ENCODE assay signal across 1 cellular context in the genomic region with DNA sequence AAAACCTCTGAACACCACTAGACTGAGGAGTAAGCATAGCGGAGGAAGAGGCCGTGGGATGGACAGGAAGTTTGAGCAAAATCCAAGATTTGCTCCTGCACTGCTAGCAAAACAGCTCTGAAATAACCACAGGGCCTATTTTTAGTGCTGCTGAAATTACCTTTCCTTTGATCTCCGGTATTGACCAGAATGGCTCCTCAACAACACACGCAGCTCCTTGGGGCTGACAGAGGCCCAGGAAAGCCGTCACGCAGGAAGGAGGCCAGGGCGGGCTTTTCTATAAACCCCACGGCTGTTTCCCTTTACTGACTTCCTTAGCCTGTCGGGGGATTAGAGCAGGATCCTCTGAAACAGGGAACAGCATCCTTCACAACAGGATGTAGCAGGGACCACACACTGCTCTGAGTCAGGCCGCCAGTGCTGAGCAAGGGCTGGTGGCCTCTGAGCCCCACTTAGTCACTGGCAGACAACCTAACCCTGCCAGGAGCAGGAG.
TF ChIP-seq lines count a peak whose summit lies in the region.

No MANE protein-coding gene starts in this region.

TF ChIP-seq in GM23338, 12 proteins besides CTCF, POLR2A, EP300 and RAD21 (continued from another document):
- TF ChIP-seq, protein P1, sequence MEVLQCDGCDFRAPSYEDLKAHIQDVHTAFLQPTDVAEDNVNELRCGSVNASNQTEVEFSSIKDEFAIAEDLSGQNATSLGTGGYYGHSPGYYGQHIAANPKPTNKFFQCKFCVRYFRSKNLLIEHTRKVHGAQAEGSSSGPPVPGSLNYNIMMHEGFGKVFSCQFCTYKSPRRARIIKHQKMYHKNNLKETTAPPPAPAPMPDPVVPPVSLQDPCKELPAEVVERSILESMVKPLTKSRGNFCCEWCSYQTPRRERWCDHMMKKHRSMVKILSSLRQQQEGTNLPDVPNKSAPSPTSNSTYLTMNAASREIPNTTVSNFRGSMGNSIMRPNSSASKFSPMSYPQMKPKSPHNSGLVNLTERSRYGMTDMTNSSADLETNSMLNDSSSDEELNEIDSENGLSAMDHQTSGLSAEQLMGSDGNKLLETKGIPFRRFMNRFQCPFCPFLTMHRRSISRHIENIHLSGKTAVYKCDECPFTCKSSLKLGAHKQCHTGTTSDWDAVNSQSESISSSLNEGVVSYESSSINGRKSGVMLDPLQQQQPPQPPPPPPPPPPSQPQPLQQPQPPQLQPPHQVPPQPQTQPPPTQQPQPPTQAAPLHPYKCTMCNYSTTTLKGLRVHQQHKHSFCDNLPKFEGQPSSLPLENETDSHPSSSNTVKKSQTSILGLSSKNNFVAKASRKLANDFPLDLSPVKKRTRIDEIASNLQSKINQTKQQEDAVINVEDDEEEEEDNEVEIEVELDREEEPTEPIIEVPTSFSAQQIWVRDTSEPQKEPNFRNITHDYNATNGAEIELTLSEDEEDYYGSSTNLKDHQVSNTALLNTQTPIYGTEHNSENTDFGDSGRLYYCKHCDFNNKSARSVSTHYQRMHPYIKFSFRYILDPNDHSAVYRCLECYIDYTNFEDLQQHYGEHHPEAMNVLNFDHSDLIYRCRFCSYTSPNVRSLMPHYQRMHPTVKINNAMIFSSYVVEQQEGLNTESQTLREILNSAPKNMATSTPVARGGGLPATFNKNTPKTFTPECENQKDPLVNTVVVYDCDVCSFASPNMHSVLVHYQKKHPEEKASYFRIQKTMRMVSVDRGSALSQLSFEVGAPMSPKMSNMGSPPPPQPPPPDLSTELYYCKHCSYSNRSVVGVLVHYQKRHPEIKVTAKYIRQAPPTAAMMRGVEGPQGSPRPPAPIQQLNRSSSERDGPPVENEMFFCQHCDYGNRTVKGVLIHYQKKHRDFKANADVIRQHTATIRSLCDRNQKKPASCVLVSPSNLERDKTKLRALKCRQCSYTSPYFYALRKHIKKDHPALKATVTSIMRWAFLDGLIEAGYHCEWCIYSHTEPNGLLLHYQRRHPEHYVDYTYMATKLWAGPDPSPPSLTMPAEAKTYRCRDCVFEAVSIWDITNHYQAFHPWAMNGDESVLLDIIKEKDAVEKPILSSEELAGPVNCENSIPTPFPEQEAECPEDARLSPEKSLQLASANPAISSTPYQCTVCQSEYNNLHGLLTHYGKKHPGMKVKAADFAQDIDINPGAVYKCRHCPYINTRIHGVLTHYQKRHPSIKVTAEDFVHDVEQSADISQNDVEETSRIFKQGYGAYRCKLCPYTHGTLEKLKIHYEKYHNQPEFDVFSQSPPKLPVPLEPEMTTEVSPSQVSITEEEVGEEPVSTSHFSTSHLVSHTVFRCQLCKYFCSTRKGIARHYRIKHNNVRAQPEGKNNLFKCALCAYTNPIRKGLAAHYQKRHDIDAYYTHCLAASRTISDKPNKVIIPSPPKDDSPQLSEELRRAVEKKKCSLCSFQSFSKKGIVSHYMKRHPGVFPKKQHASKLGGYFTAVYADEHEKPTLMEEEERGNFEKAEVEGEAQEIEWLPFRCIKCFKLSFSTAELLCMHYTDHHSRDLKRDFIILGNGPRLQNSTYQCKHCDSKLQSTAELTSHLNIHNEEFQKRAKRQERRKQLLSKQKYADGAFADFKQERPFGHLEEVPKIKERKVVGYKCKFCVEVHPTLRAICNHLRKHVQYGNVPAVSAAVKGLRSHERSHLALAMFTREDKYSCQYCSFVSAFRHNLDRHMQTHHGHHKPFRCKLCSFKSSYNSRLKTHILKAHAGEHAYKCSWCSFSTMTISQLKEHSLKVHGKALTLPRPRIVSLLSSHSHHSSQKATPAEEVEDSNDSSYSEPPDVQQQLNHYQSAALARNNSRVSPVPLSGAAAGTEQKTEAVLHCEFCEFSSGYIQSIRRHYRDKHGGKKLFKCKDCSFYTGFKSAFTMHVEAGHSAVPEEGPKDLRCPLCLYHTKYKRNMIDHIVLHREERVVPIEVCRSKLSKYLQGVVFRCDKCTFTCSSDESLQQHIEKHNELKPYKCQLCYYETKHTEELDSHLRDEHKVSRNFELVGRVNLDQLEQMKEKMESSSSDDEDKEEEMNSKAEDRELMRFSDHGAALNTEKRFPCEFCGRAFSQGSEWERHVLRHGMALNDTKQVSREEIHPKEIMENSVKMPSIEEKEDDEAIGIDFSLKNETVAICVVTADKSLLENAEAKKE (CRISPR knock-in tag; IDR thresholded peaks at IDR 0.05): no peak
- TF ChIP-seq JUNB (IDR thresholded peaks at IDR 0.05; ENCODE audit: unreplicated experiment): no peak
- no peak for TF ChIP-seq NANOG (IDR thresholded peaks at IDR 0.05; ENCODE audit: borderline replicate concordance)
- no peak for TF ChIP-seq EZH2phosphoT487 (IDR thresholded peaks at IDR 0.05; ENCODE audit: unreplicated experiment)
- TF ChIP-seq STAT1 (IDR thresholded peaks at IDR 0.05; ENCODE audit: unreplicated experiment): no peak
